In genomic region chr1:101128211-101128727, GRCh38 we compare ENCODE assay signal across 8 cellular contexts.
DNase-seq lines count a peak whose midpoint lies in the region; ATAC-seq, FAIRE-seq and TF ChIP-seq lines count a peak whose summit lies in the region.

No MANE protein-coding gene starts in this region.

- H3K27me3 Mint-ChIP-seq in activated CD4-positive, alpha-beta memory T cell treated with anti-CD3 and anti-CD28 coated beads, Interleukin-2, amount 10 ng/mL, durations not matched to agents 7 days and 5 days = peaks cover 4% of the 10 kb centered on the region
- no peaks in the 10 kb centered on the region for H3K27me3 Mint-ChIP-seq in stimulated activated naive B cell treated with anti-CD40 and anti-IgM and Interleukin-4, amounts not matched to agents 10 μg/mL and 1 μg/mL and 100 μg/mL, for 72 hours

- CTCF ChIA-PET in activated CD4-positive, alpha-beta memory T cell treated with anti-CD3 and anti-CD28 coated beads, Interleukin-2, amount 10 ng/mL, durations not matched to agents 7 days and 5 days (lab: Charles Lee) = interaction anchor here (0.9 to 3.6 kb wide), 6 partner anchors 10 to 162 kb away, joined by 3 to 18 read pairs (median 8); no protein-coding TSS in a partner anchor

- no peaks in the 10 kb centered on the region for H3K36me3 ChIP-seq in BLaER1 treated with 17β-estradiol and CSF1 and Interleukin-3, amounts not matched to agents 10 nM and 100 nM

- H3K4me1 Mint-ChIP-seq in activated CD4-positive, alpha-beta memory T cell treated with anti-CD3 and anti-CD28 coated beads, Interleukin-2, amount 10 ng/mL, durations not matched to agents 7 days and 5 days = peaks cover 65% of the 10 kb centered on the region
- H3K4me1 Mint-ChIP-seq in stimulated activated naive B cell treated with anti-CD40 and anti-IgM and Interleukin-4, amounts not matched to agents 10 μg/mL and 1 μg/mL and 100 μg/mL, for 72 hours = peaks cover 30 to 41% of the 10 kb centered on the region in 2 donors

- H3K9me3 Mint-ChIP-seq in activated CD4-positive, alpha-beta memory T cell treated with anti-CD3 and anti-CD28 coated beads, Interleukin-2, amount 10 ng/mL, durations not matched to agents 7 days and 5 days = peaks cover 9% of the 10 kb centered on the region
- no peaks in the 10 kb centered on the region for H3K9me3 Mint-ChIP-seq in stimulated activated naive B cell treated with anti-CD40 and anti-IgM and Interleukin-4, amounts not matched to agents 10 μg/mL and 1 μg/mL and 100 μg/mL, for 72 hours

- peak overlapping the region in 8 of 11 experiments; percentile 4 to 57 (median 42); a peak in 13 of 22 replicates for H3K9ac ChIP-seq in BLaER1 treated with 17β-estradiol and CSF1 and Interleukin-3, amounts not matched to agents 10 nM and 100 nM

- no peaks in the 10 kb centered on the region for H3K27me3 ChIP-seq in BLaER1 treated with 17β-estradiol and CSF1 and Interleukin-3, amounts not matched to agents 10 nM and 100 nM

- H3K36me3 Mint-ChIP-seq in activated CD4-positive, alpha-beta memory T cell treated with anti-CD3 and anti-CD28 coated beads, Interleukin-2, amount 10 ng/mL, durations not matched to agents 7 days and 5 days (ENCODE audit: low read depth) = peaks cover 17% of the 10 kb centered on the region
- H3K36me3 Mint-ChIP-seq in stimulated activated naive B cell treated with anti-CD40 and anti-IgM and Interleukin-4, amounts not matched to agents 10 μg/mL and 1 μg/mL and 100 μg/mL, for 72 hours = no peaks in the 10 kb centered on the region

- H3K4me1 ChIP-seq in BLaER1 treated with 17β-estradiol and CSF1 and Interleukin-3, amounts not matched to agents 10 nM and 100 nM = peaks cover 15 to 43% (median 32%) of the 10 kb centered on the region in 10 experiments

- peak overlapping the region in 9 of 11 experiments; percentile 13 to 63 (median 47); a peak in 17 of 22 replicates for H3K27ac ChIP-seq in BLaER1 treated with 17β-estradiol and CSF1 and Interleukin-3, amounts not matched to agents 10 nM and 100 nM
- no peak overlapping the region for H3K27ac ChIP-seq in coronary artery

- H3K4me3 ChIP-seq in BLaER1 treated with 17β-estradiol and CSF1 and Interleukin-3, amounts not matched to agents 10 nM and 100 nM = no peak overlapping the region; a peak in 1 of 20 replicates
- no peak overlapping the region for H3K4me3 ChIP-seq in coronary artery

- H3K27ac Mint-ChIP-seq in activated CD4-positive, alpha-beta memory T cell treated with anti-CD3 and anti-CD28 coated beads, Interleukin-2, amount 10 ng/mL, durations not matched to agents 7 days and 5 days = peak overlapping the region; percentile 79
- H3K27ac Mint-ChIP-seq in stimulated activated naive B cell treated with anti-CD40 and anti-IgM and Interleukin-4, amounts not matched to agents 10 μg/mL and 1 μg/mL and 100 μg/mL, for 72 hours = peak overlapping the region; percentile 26

- TF ChIP-seq CTCF in coronary artery (IDR thresholded peaks at IDR 0.05) = no peak

- DNase-seq in GM19239 (ENCODE audit: insufficient read length, low spot score) (no peak), NCI-H345 (lab: John Stamatoyannopoulos, UW) (no peak), coronary artery (ENCODE audit: low spot score) (no peak), HTR-8/SVneo (ENCODE audit: insufficient read length, low spot score) (no peak)
- DNase-seq in activated CD4-positive, alpha-beta memory T cell treated with anti-CD3 and anti-CD28 coated beads, Interleukin-2, amount 10 ng/mL, durations not matched to agents 7 days and 5 days = peak; percentile 18
- peak; percentile 21 for DNase-seq in stimulated activated naive B cell treated with anti-CD40 and anti-IgM and Interleukin-4, amounts not matched to agents 10 μg/mL and 1 μg/mL and 100 μg/mL, for 72 hours

- POLR2A ChIA-PET in activated CD4-positive, alpha-beta memory T cell treated with anti-CD3 and anti-CD28 coated beads, Interleukin-2, amount 10 ng/mL, durations not matched to agents 7 days and 5 days (lab: Charles Lee) = interaction anchor here (1.1 to 4.4 kb wide), 10 partner anchors 8 to 135 kb away, joined by 3 to 45 read pairs (median 8); partner anchors contain the start of gene S1PR1

- H3K9me3 ChIP-seq in BLaER1 treated with 17β-estradiol and CSF1 and Interleukin-3, amounts not matched to agents 10 nM and 100 nM (replicated peaks in 1 of 11) = peaks cover 0 to 7% (median 4%) of the 10 kb centered on the region in 11 experiments; a peak in 3 of 22 replicates

- peak; percentile 93 for ATAC-seq in HG03108 (IDR thresholded peaks at IDR 0.05; ENCODE audit: unreplicated experiment)
- peak; percentile 92 to 96 for ATAC-seq in stimulated activated naive B cell treated with anti-CD40 and anti-IgM and Interleukin-4, amounts not matched to agents 10 μg/mL and 1 μg/mL and 100 μg/mL, for 72 hours (replicated peaks)

- H3K4me3 Mint-ChIP-seq in activated CD4-positive, alpha-beta memory T cell treated with anti-CD3 and anti-CD28 coated beads, Interleukin-2, amount 10 ng/mL, durations not matched to agents 7 days and 5 days = peak overlapping the region; percentile 52
- H3K4me3 Mint-ChIP-seq in stimulated activated naive B cell treated with anti-CD40 and anti-IgM and Interleukin-4, amounts not matched to agents 10 μg/mL and 1 μg/mL and 100 μg/mL, for 72 hours = peak overlapping the region; percentile 1 to 41

- peak overlapping the region; percentile 61 to 81 (median 71) for H3K4me2 ChIP-seq in BLaER1 treated with 17β-estradiol and CSF1 and Interleukin-3, amounts not matched to agents 10 nM and 100 nM

- peak; percentile 98 for FAIRE-seq in GM19239 (lab: Jason Lieb, UNC)
- no peak for FAIRE-seq in HTR-8/SVneo (lab: Jason Lieb, UNC)

- no peaks in the 10 kb centered on the region for H4K20me1 ChIP-seq in BLaER1 treated with 17β-estradiol and CSF1 and Interleukin-3, amounts not matched to agents 10 nM and 100 nM

Comparison
In these comparisons a context has a peak if more than half of its experiments do, and no peak if none do; other contexts are left out.
1. H3K27ac ChIP-seq: peak in BLaER1 treated with 17β-estradiol and CSF1 and Interleukin-3, amounts not matched to agents 10 nM and 100 nM (9 of 11); none in coronary artery (0 of 2).
2. DNase-seq: peak in activated CD4-positive, alpha-beta memory T cell treated with anti-CD3 and anti-CD28 coated beads, Interleukin-2, amount 10 ng/mL, durations not matched to agents 7 days and 5 days (single experiment) and stimulated activated naive B cell treated with anti-CD40 and anti-IgM and Interleukin-4, amounts not matched to agents 10 μg/mL and 1 μg/mL and 100 μg/mL, for 72 hours (single experiment); none in GM19239 (single experiment), NCI-H345 (single experiment), coronary artery (single experiment) and HTR-8/SVneo (single experiment).